ENCODE assay signal across 1 cellular context in genomic region chr17:80274871-80275449, GRCh38.
A peak's percentile ranks its signal among the peaks of the same experiment; 100 is the strongest.
TF ChIP-seq lines count a peak whose summit lies in the region.

No MANE protein-coding gene starts in this region.

TF ChIP-seq in HepG2, 621 proteins besides CTCF, POLR2A, EP300 and RAD21:
- TF ChIP-seq ZNF740 (CRISPR knock-in tag; IDR thresholded peaks at IDR 0.05) (no peak), NONO (IDR thresholded peaks at IDR 0.05) (0 out of 2 replicates have a peak, but pooled peaks have one; percentile 60), NONO (CRISPR knock-in tag; conservative IDR thresholded peaks at IDR 0.05) (no peak), HNRNPL (IDR thresholded peaks at IDR 0.05; ENCODE audit: low read depth, low read length) (0 out of 2 replicates have a peak, but pooled peaks have one; percentile 52), SRF (IDR thresholded peaks at IDR 0.05; ENCODE audit: low read depth, low read length) (no peak), HNRNPK (IDR thresholded peaks at IDR 0.05; ENCODE audit: low read depth, low read length, poor library complexity, severe bottlenecking) (peak; percentile 40), ZNF646 (CRISPR knock-in tag; IDR thresholded peaks at IDR 0.05) (peak; percentile 74; the same call in 1 of the 2 replicates), SP5 (CRISPR knock-in tag; IDR thresholded peaks at IDR 0.05; ENCODE audit: borderline replicate concordance, low read depth) (no peak), IKZF1 (IDR thresholded peaks at IDR 0.05) (peak; percentile 52; the same call in 1 of the 2 replicates), ZNF572 (CRISPR knock-in tag; IDR thresholded peaks at IDR 0.05) (no peak), GABPA (IDR thresholded peaks at IDR 0.05; ENCODE audit: low read depth, low read length) (no peak), GABPA (CRISPR knock-in tag; IDR thresholded peaks at IDR 0.05; ENCODE audit: low read depth) (no peak), BRF2 (CRISPR knock-in tag; IDR thresholded peaks at IDR 0.05) (no peak), HNF4G (IDR thresholded peaks at IDR 0.05; ENCODE audit: borderline replicate concordance, low read depth, low read length) (no peak), HNF4G (CRISPR knock-in tag; IDR thresholded peaks at IDR 0.05; ENCODE audit: borderline replicate concordance, low read depth) (no peak)
TF ChIP-seq in HepG2: peak in this region for 5.
